12 cellular contexts compared by ENCODE assay signal in genomic region chr20:811771-812474, GRCh38. TPM values are rescaled to one million over a fixed set of nuclear protein-coding genes. Genes with fewer than 3 reads are reported as not detected.
DNase-seq lines count a peak whose midpoint lies in the region; ATAC-seq and TF ChIP-seq lines count a peak whose summit lies in the region.
"Not testable (repeated sequence)": the region's sequence is repeated elsewhere in the genome, so short reads cannot be mapped to it uniquely, and the experiment has no call there.
"Had no signal": no experiment of that assay in that cellular context is flagged by ENCODE, and none has a peak within 500 bp of the region (broad histone marks: within the 10 kb centered on the region; RNA-seq: fewer than 3 reads in every experiment).

No MANE protein-coding gene starts in this region.

- peaks cover 24% of the 10 kb centered on the region for H3K9me3 Mint-ChIP-seq in GM23338
- H3K9me3 Mint-ChIP-seq in neural progenitor cell; stimulated activated effector memory CD8-positive, alpha-beta T cell treated with anti-CD3 and anti-CD28 coated beads, Interleukin-12 subunit alpha, Interleukin-12 subunit beta, amount 100 ng/mL, for 72 hours: not testable (repeated sequence)

- H3K36me3 Mint-ChIP-seq in GM23338 (ENCODE audit: low read depth); neural progenitor cell; stimulated activated effector memory CD8-positive, alpha-beta T cell treated with anti-CD3 and anti-CD28 coated beads, Interleukin-12 subunit alpha, Interleukin-12 subunit beta, amount 100 ng/mL, for 72 hours: not testable (repeated sequence)

- peak overlapping the region; percentile 67 for H2BK120ac ChIP-seq in mesendoderm (ENCODE audit: low read depth, low read length)

- H4K8ac ChIP-seq in mesendoderm (ENCODE audit: low read depth, low read length): not testable (repeated sequence)

- H3K23ac ChIP-seq in mesendoderm (ENCODE audit: low read length): not testable (repeated sequence)

- not testable (repeated sequence) for H3F3A ChIP-seq in GM23338 (replicated peaks; ENCODE audit: low read depth); neural progenitor cell (ENCODE audit: low read depth)

- H4K20me1 ChIP-seq in GM23338 (replicated peaks; ENCODE audit: insufficient read depth); neural progenitor cell (ENCODE audit: low read depth): not testable (repeated sequence)

- not testable (repeated sequence) for H3K27me3 ChIP-seq in GM23338 (ENCODE audit: insufficient read depth); mesendoderm (ENCODE audit: insufficient read depth, low read length, poor library complexity); neural progenitor cell
- H3K27me3 ChIP-seq in esophagus muscularis mucosa: peaks cover 0 to 68% (median 2%) of the 10 kb centered on the region in 4 donors

- TF ChIP-seq EP300 in esophagus muscularis mucosa (IDR thresholded peaks at IDR 0.05): not testable (repeated sequence)

- not testable (repeated sequence) for H3K79me2 ChIP-seq in GM23338 (replicated peaks; ENCODE audit: insufficient read depth); mesendoderm (ENCODE audit: control insufficient read depth, insufficient read depth, low read length); neural progenitor cell (ENCODE audit: low read depth)

- not testable (repeated sequence) for H3K27me3 Mint-ChIP-seq in GM23338 (ENCODE audit: insufficient read depth, low read depth, poor library complexity)
- peaks cover 12% of the 10 kb centered on the region for H3K27me3 Mint-ChIP-seq in neural progenitor cell (ENCODE audit: insufficient read depth, low read depth)

- not testable (repeated sequence) for H3K4me3 ChIP-seq in GM23338; esophagus muscularis mucosa; mesendoderm (ENCODE audit: low read length); neural progenitor cell

- H3K9me2 ChIP-seq in GM23338 (ENCODE audit: insufficient read depth): not testable (repeated sequence)

- not testable (repeated sequence) for H3K9me3 ChIP-seq in esophagus muscularis mucosa; neural progenitor cell (ENCODE audit: low read depth)

- H3K4me1 Mint-ChIP-seq in GM23338; neural progenitor cell; stimulated activated effector memory CD8-positive, alpha-beta T cell treated with anti-CD3 and anti-CD28 coated beads, Interleukin-12 subunit alpha, Interleukin-12 subunit beta, amount 100 ng/mL, for 72 hours: not testable (repeated sequence)

- H3K4ac ChIP-seq in mesendoderm (ENCODE audit: low read depth, low read length): not testable (repeated sequence)

- not testable (repeated sequence) for H2BK15ac ChIP-seq in mesendoderm (replicated peaks; ENCODE audit: low read depth)

- not testable (repeated sequence) for H3K79me1 ChIP-seq in mesendoderm (ENCODE audit: low read length)

- not testable (repeated sequence) for TF ChIP-seq CTCF in GM23338 (conservative IDR thresholded peaks at IDR 0.05; ENCODE audit: low read depth in 2 of 2); esophagus muscularis mucosa (IDR thresholded peaks at IDR 0.05); neural progenitor cell (IDR thresholded peaks at IDR 0.05)

- not testable (repeated sequence) for H3K36me3 ChIP-seq in GM23338 (ENCODE audit: insufficient read depth); esophagus muscularis mucosa; mesendoderm (ENCODE audit: control insufficient read depth, insufficient read depth, low read length); neural progenitor cell

- not testable (repeated sequence) for H3K18ac ChIP-seq in mesendoderm (ENCODE audit: low read length)

- not testable (repeated sequence) for H2BK5ac ChIP-seq in mesendoderm (ENCODE audit: low read length)

- H4K5ac ChIP-seq in mesendoderm (ENCODE audit: low read length): not testable (repeated sequence)

- H2AFZ ChIP-seq in GM23338: 0 out of 2 replicates have a peak overlapping the region, but pooled peaks have one; percentile 23
- peak overlapping the region; percentile 50 for H2AFZ ChIP-seq in neural progenitor cell (replicated peaks)

- H3K9ac ChIP-seq in mesendoderm (ENCODE audit: low read length); neural progenitor cell: not testable (repeated sequence)

- ATAC-seq in GM23338; stimulated activated effector memory CD8-positive, alpha-beta T cell treated with anti-CD3 and anti-CD28 coated beads, Interleukin-12 subunit alpha, Interleukin-12 subunit beta, amount 100 ng/mL, for 72 hours: not testable (repeated sequence)

- peak; percentile 27 for DNase-seq in GM23338 (ENCODE audit: low spot score)
- peak; percentile 16 for DNase-seq in OCI-M2 (lab: John Stamatoyannopoulos, UW; ENCODE audit: unreplicated experiment)
- peak; percentile 79 for DNase-seq in amniotic epithelial cell (ENCODE audit: low read depth)
- DNase-seq in esophagus muscularis mucosa (ENCODE audit: extremely low spot score): peak; percentile 83
- DNase-seq in mesendoderm: peak; percentile 77
- not testable (repeated sequence) for DNase-seq in neural progenitor cell (ENCODE audit: low spot score); stimulated activated effector memory CD8-positive, alpha-beta T cell treated with anti-CD3 and anti-CD28 coated beads, Interleukin-12 subunit alpha, Interleukin-12 subunit beta, amount 100 ng/mL, for 72 hours (ENCODE audit: low spot score in 2 of 2)

- TF ChIP-seq POLR2A in esophagus muscularis mucosa (IDR thresholded peaks at IDR 0.05; ENCODE audit: low read depth): not testable (repeated sequence)

- H3K56ac ChIP-seq in mesendoderm (ENCODE audit: low read length): not testable (repeated sequence)

- not testable (repeated sequence) for H2AK5ac ChIP-seq in mesendoderm (ENCODE audit: low read length)

- intact Hi-C loops in esophagus muscularis mucosa (cut with DNase I): not testable (repeated sequence)

- 75% methylated on average over 13 of the region's 13 CpGs for WGBS in esophagus muscularis mucosa
- no CpG with 5 or more reads among the region's 13 CpGs for WGBS in mesendoderm (ENCODE audit: extremely low coverage, insufficient coverage, low lambda C conversion rate)

- not testable (repeated sequence) for H3K27ac ChIP-seq in GM23338 (ENCODE audit: low read depth); esophagus muscularis mucosa (replicated peaks in 1 of 4); neural progenitor cell
- peak overlapping the region; percentile 66 for H3K27ac ChIP-seq in mesendoderm (ENCODE audit: low read depth, low read length)

- not testable (repeated sequence) for H3K4me1 ChIP-seq in GM23338 (ENCODE audit: insufficient read depth); esophagus muscularis mucosa; mesendoderm (ENCODE audit: control insufficient read depth, low read depth, low read length); neural progenitor cell

- not testable (repeated sequence) for H3K4me2 ChIP-seq in GM23338; mesendoderm (ENCODE audit: low read length); neural progenitor cell

- not testable (repeated sequence) for H3K4me3 Mint-ChIP-seq in GM23338; neural progenitor cell; stimulated activated effector memory CD8-positive, alpha-beta T cell treated with anti-CD3 and anti-CD28 coated beads, Interleukin-12 subunit alpha, Interleukin-12 subunit beta, amount 100 ng/mL, for 72 hours

- not testable (repeated sequence) for H3K27ac Mint-ChIP-seq in GM23338, neural progenitor cell
- peak overlapping the region; percentile 55 for H3K27ac Mint-ChIP-seq in stimulated activated effector memory CD8-positive, alpha-beta T cell treated with anti-CD3 and anti-CD28 coated beads, Interleukin-12 subunit alpha, Interleukin-12 subunit beta, amount 100 ng/mL, for 72 hours

RNA-seq across cellular contexts. Expression of gene FAM110A, which starts 21.6 kb away (rescaled TPM):
- total RNA-seq in GM23338 (2014; rRNA removed; shearing (Covaris generic)): 13.7 and 15.0 TPM in 2 replicates
- polyA plus RNA-seq in GM23338 (2016; fragmentation: Nextera tagmentation; extraction: Ambion mirVana): 9.9 and 10.7 TPM in 2 replicates
- total RNA-seq in esophagus muscularis mucosa (1 to 10 TPM; 2.0 to 4.4 (median 3.2) TPM), neural progenitor cell (ENCODE audit: low replicate concordance) (2.9 and 9.1 TPM in 2 replicates)
- polyA plus RNA-seq in mesendoderm (2013, experiment 1 of 2): 7.2 TPM
- 7.3 TPM for polyA plus RNA-seq in mesendoderm (2013, experiment 2 of 2)

RNA-seq across cellular contexts. Expression of gene SLC52A3, which starts 43.6 kb away (rescaled TPM):
- 3.6 and 4.5 TPM in 2 replicates for total RNA-seq in GM23338 (2014; rRNA removed; shearing (Covaris generic))
- 2.3 and 2.5 TPM in 2 replicates for polyA plus RNA-seq in GM23338 (2016; fragmentation: Nextera tagmentation; extraction: Ambion mirVana)
- total RNA-seq in esophagus muscularis mucosa: 1 to 10 TPM in 3 of 4 donors, not detected in 1; 1.5 to 2.2 (median 1.7) TPM
- polyA plus RNA-seq in mesendoderm (2013, experiment 1 of 2): 1.6 TPM
- polyA plus RNA-seq in mesendoderm (2013, experiment 2 of 2): 1.8 TPM
- 0.56 TPM in 1 of 2 replicates, not detected in the other for total RNA-seq in neural progenitor cell (ENCODE audit: low replicate concordance)
- total RNA-seq: A673; CD4-positive, alpha-beta memory T cell; GM12878; GM23248 had no signal
- polyA plus RNA-seq: BJ; CD4-positive, alpha-beta memory T cell; GM12878; GM23248 had no signal
